ENCODE assay signal across 18 cellular contexts in genomic region chr2:116761864-116762263, GRCh38.
DNase-seq lines count a peak whose midpoint lies in the region; ATAC-seq and TF ChIP-seq lines count a peak whose summit lies in the region.
"Had no signal": no experiment of that assay in that cellular context is flagged by ENCODE, and none has a peak within 500 bp of the region (broad histone marks: within the 10 kb centered on the region; RNA-seq: fewer than 3 reads in every experiment).

No MANE protein-coding gene starts in this region.

- H3K4me3 Mint-ChIP-seq in GM23338 (no peak overlapping the region), WTC11 (no peak overlapping the region)
- H3K4me3 Mint-ChIP-seq: CD4-positive, alpha-beta memory T cell; H9 had no signal

- H3K27ac ChIP-seq in GM23338 (ENCODE audit: low read depth), result no peak overlapping the region
- no peak overlapping the region for H3K27ac ChIP-seq in mesendoderm (ENCODE audit: low read depth, low read length)
- H3K27ac ChIP-seq: A549 had no signal

- H3K18ac ChIP-seq in mesendoderm (ENCODE audit: low read length), result no peak overlapping the region

- H3K27me3 ChIP-seq in GM23338 (ENCODE audit: insufficient read depth), result no peaks in the 10 kb centered on the region; the same call in 1 of the 2 replicates
- H3K27me3 ChIP-seq in mesendoderm (ENCODE audit: insufficient read depth, low read length, poor library complexity), result no peaks in the 10 kb centered on the region

- no peak overlapping the region for H4K5ac ChIP-seq in mesendoderm (ENCODE audit: low read length)

- no peak overlapping the region for H3K9ac ChIP-seq in mesendoderm (ENCODE audit: low read length)

- H3K4ac ChIP-seq in mesendoderm (ENCODE audit: low read depth, low read length), result no peak overlapping the region

- H3K79me2 ChIP-seq in GM23338 (replicated peaks; ENCODE audit: insufficient read depth) (no peaks in the 10 kb centered on the region), mesendoderm (ENCODE audit: control insufficient read depth, insufficient read depth, low read length) (no peaks in the 10 kb centered on the region)

- H3K36me3 Mint-ChIP-seq in GM23338 (ENCODE audit: low read depth), result no peaks in the 10 kb centered on the region
- no peaks in the 10 kb centered on the region for H3K36me3 Mint-ChIP-seq in WTC11
- H3K36me3 Mint-ChIP-seq: CD4-positive, alpha-beta memory T cell had no signal

- no peak overlapping the region for H2AFZ ChIP-seq in GM23338

- H3K9me3 Mint-ChIP-seq in GM23338, result no peaks in the 10 kb centered on the region
- H3K9me3 Mint-ChIP-seq in WTC11, result peaks cover 19% of the 10 kb centered on the region
- H3K9me3 Mint-ChIP-seq: H9 had no signal

- no peak overlapping the region for H2AK5ac ChIP-seq in mesendoderm (ENCODE audit: low read length)

- POLR2A ChIA-PET in WTC11 (lab: Charles Lee), result no interaction called here

- H3K27me3 Mint-ChIP-seq in GM23338 (ENCODE audit: insufficient read depth, low read depth, poor library complexity), result no peaks in the 10 kb centered on the region
- peaks cover 39% of the 10 kb centered on the region for H3K27me3 Mint-ChIP-seq in WTC11 (ENCODE audit: low read depth)
- H3K27me3 Mint-ChIP-seq: CD4-positive, alpha-beta memory T cell had no signal

- H3K79me1 ChIP-seq in mesendoderm (ENCODE audit: low read length), result no peaks in the 10 kb centered on the region

- WGBS in mesendoderm (ENCODE audit: extremely low coverage, insufficient coverage, low lambda C conversion rate), result no CpG with 5 or more reads among the region's 1 CpG

- no peak overlapping the region for H2BK120ac ChIP-seq in mesendoderm (ENCODE audit: low read depth, low read length)

- H3K36me3 ChIP-seq in GM23338 (ENCODE audit: insufficient read depth), result no peaks in the 10 kb centered on the region
- no peaks in the 10 kb centered on the region for H3K36me3 ChIP-seq in mesendoderm (ENCODE audit: control insufficient read depth, insufficient read depth, low read length)

- H3F3A ChIP-seq in GM23338 (replicated peaks; ENCODE audit: low read depth), result no peaks in the 10 kb centered on the region

- DNase-seq in GM23338 (ENCODE audit: low spot score), result peak; percentile 53
- no peak for DNase-seq in WTC11 (ENCODE audit: low spot score)
- DNase-seq in mesendoderm, result peak; percentile 46
- no peak for DNase-seq in DMS 273 (lab: John Stamatoyannopoulos, UW; ENCODE audit: unreplicated experiment)
- DNase-seq in activated naive CD4-positive, alpha-beta T cell treated with anti-CD3 and anti-CD28 coated beads, Interleukin-2, amount 50 U/mL, for 16 hours, result no peak
- DNase-seq in T-helper 2 cell, result no peak
- DNase-seq: 8988T; C1 segment of cervical spinal cord; Calu3; CD4-positive, alpha-beta memory T cell; COR-L47; DMS153; DND-41; GDM1; H9 had no signal

- CTCF ChIA-PET in WTC11 (lab: Charles Lee), result no interaction called here

- H4K20me1 ChIP-seq in GM23338 (replicated peaks; ENCODE audit: insufficient read depth), result no peaks in the 10 kb centered on the region

- H3K4me1 Mint-ChIP-seq in GM23338, result peaks cover 21% of the 10 kb centered on the region
- peaks cover 24% of the 10 kb centered on the region for H3K4me1 Mint-ChIP-seq in WTC11
- H3K4me1 Mint-ChIP-seq: CD4-positive, alpha-beta memory T cell had no signal

- H4K8ac ChIP-seq in mesendoderm (ENCODE audit: low read depth, low read length), result no peak overlapping the region

- H3K27ac Mint-ChIP-seq in GM23338 (no peak overlapping the region), WTC11 (no peak overlapping the region)
- H3K27ac Mint-ChIP-seq: H9 had no signal

- H2BK15ac ChIP-seq in mesendoderm (replicated peaks; ENCODE audit: low read depth), result no peak overlapping the region

- H3K9me2 ChIP-seq in GM23338 (ENCODE audit: insufficient read depth), result 0 out of 2 replicates have a peak, but pooled peaks cover 4% of the 10 kb centered on the region

- no peak overlapping the region for H2BK5ac ChIP-seq in mesendoderm (ENCODE audit: low read length)

- TF ChIP-seq CTCF in GM23338 (conservative IDR thresholded peaks at IDR 0.05; ENCODE audit: low read depth in 2 of 2) (no peak), WTC11 (IDR thresholded peaks at IDR 0.05) (no peak)

- no peak overlapping the region for H3K23ac ChIP-seq in mesendoderm (ENCODE audit: low read length)

- H3K56ac ChIP-seq in mesendoderm (ENCODE audit: low read length), result no peak overlapping the region

- H3K4me3 ChIP-seq in GM23338, result no peak overlapping the region
- H3K4me3 ChIP-seq in mesendoderm (ENCODE audit: low read length), result no peak overlapping the region
- H3K4me3 ChIP-seq: A549, GM12878 had no signal

- ATAC-seq in GM23338, result peak; percentile 95
- peak; percentile 84 for ATAC-seq in WTC11
- ATAC-seq: A549, GM12878, HCT116 had no signal

- H3K4me1 ChIP-seq in GM23338 (ENCODE audit: insufficient read depth), result peaks cover 3% of the 10 kb centered on the region; the same call in 1 of the 2 replicates
- H3K4me1 ChIP-seq in mesendoderm (ENCODE audit: control insufficient read depth, low read depth, low read length), result no peaks in the 10 kb centered on the region
- H3K4me1 ChIP-seq: A549 had no signal

- H3K4me2 ChIP-seq in GM23338 (no peak overlapping the region), mesendoderm (ENCODE audit: low read length) (no peak overlapping the region)
- H3K4me2 ChIP-seq: A549 had no signal

TF ChIP-seq in GM23338, 12 proteins besides CTCF, POLR2A, EP300 and RAD21 (continues in another document):
- TF ChIP-seq NANOG (IDR thresholded peaks at IDR 0.05; ENCODE audit: borderline replicate concordance) (no peak), ZNF114 (CRISPR knock-in tag; IDR thresholded peaks at IDR 0.05) (no peak), ETS1 (IDR thresholded peaks at IDR 0.05) (no peak)

TF ChIP-seq in WTC11, 78 proteins besides CTCF, POLR2A, EP300 and RAD21:
- no peak for TF ChIP-seq TP53 (CRISPR knock-in tag; IDR thresholded peaks at IDR 0.05)
- TF ChIP-seq AFF4 (CRISPR knock-in tag; IDR thresholded peaks at IDR 0.05; ENCODE audit: borderline replicate concordance), result no peak
- TF ChIP-seq ZNF138 (CRISPR knock-in tag; conservative IDR thresholded peaks at IDR 0.05), result no peak
- TF ChIP-seq TCF7 (CRISPR knock-in tag; IDR thresholded peaks at IDR 0.05; ENCODE audit: low read depth), result no peak
- no peak for TF ChIP-seq CBFB (CRISPR knock-in tag; IDR thresholded peaks at IDR 0.05; ENCODE audit: low read depth)
- TF ChIP-seq ZNF671 (CRISPR knock-in tag; IDR thresholded peaks at IDR 0.05), result no peak

Comparison
In these comparisons a context has a peak if more than half of its experiments do, and no peak if none do; other contexts are left out.
1. DNase-seq: peak in GM23338 (single experiment) and mesendoderm (single experiment); none in WTC11 (single experiment), DMS 273 (single experiment), activated naive CD4-positive, alpha-beta T cell treated with anti-CD3 and anti-CD28 coated beads, Interleukin-2, amount 50 U/mL, for 16 hours (single experiment) and T-helper 2 cell (0 of 5).